In the genomic region with DNA sequence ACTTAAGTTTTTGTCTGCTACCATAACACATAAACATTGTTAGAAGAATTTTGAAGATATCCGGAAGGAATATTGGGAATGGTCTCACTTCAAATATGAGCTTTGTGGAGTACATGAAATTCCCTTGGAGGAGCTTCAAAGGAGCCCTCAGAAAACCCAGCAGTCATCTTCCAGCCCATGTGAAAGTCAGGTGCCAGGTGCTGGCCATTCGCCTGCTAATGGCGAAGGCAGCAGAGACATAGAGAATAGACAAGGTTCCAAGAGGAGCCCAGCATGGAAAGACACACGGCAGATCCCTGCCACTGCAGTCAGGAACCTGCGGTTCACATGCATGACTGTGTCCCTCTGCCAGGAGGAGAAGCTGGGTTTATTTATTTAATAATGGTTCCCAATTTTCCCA, we compare ENCODE assay signal across 23 cellular contexts.
"Had no signal": no experiment of that assay in that cellular context is flagged by ENCODE, and none has a peak within 500 bp of the region (broad histone marks: within the 10 kb centered on the region; RNA-seq: fewer than 3 reads in every experiment).

No MANE protein-coding gene starts in this region.

- H3K4me1 ChIP-seq: parathyroid adenoma, psoas muscle, sigmoid colon, testis, tibial artery, transverse colon, uterus had no signal

- H3K27ac ChIP-seq: ovary, parathyroid adenoma, psoas muscle, right lobe of liver, sigmoid colon, stomach, testis, tibial artery, transverse colon, upper lobe of right lung, uterus had no signal

- H3K27me3 ChIP-seq: ovary, right lobe of liver, sigmoid colon, stomach, testis, tibial artery, transverse colon, upper lobe of right lung, uterus had no signal

- DNase-seq: naive thymus-derived CD8-positive, alpha-beta T cell; nephron progenitor cell; occipital lobe; ovary; posterior cingulate gyrus; psoas muscle; right cardiac atrium; right lobe of liver; sigmoid colon; small intestine; stimulated activated CD4-positive, alpha-beta T cell treated with anti-CD3 and anti-CD28 coated beads, Interleukin-15, amount 100 ng/mL, for 24 hours; stimulated activated CD4-positive, alpha-beta T cell treated with anti-CD3 and anti-CD28 coated beads, Interleukin-2, amount 100 ng/mL, for 24 hours; stimulated activated CD4-positive, alpha-beta T cell treated with anti-CD3 and anti-CD28 coated beads, Interleukin-2, amount 100 ng/mL, for 48 hours; stimulated activated CD4-positive, alpha-beta T cell treated with anti-CD3 and anti-CD28 coated beads, Interleukin-4, amount 100 ng/mL, for 24 hours; stimulated activated naive B cell treated with anti-CD40 and anti-IgM and Interleukin-4, amounts not matched to agents 10 μg/mL and 1 μg/mL and 100 μg/mL, for 72 hours; stimulated activated naive CD4-positive, alpha-beta T cell treated with Interleukin-2 at 50 U/mL for 16 hours; stomach; testis; tibial artery; transverse colon; upper lobe of right lung; uterus had no signal

- H3K4me3 ChIP-seq: ovary, psoas muscle, right lobe of liver, sigmoid colon, stomach, testis, tibial artery, transverse colon, upper lobe of right lung, uterus had no signal

- H3K9me3 ChIP-seq: ovary, psoas muscle, right lobe of liver, sigmoid colon, stomach, testis, tibial artery, upper lobe of right lung, uterus had no signal

- H3K36me3 ChIP-seq: ovary, right lobe of liver, upper lobe of right lung, uterus had no signal
